Comparison of ENCODE assay signal across 8 cellular contexts in genomic region chr1:215082532-215083407, GRCh38. TPM values are rescaled to one million over a fixed set of nuclear protein-coding genes. Genes with fewer than 3 reads are reported as not detected.
DNase-seq lines count a peak whose midpoint lies in the region; ATAC-seq lines count a peak whose summit lies in the region.

TSS of gene KCNK2 (plus strand) at chr1:215082737. CDS start at chr1:215083386, 649 bp downstream.

- no peaks in the 10 kb centered on the region for H3K9me3 Mint-ChIP-seq in activated T-cell treated with anti-CD3 and anti-CD28 coated beads, Interleukin-2, amount 50 U/mL, for 4 hours
- no peaks in the 10 kb centered on the region for H3K9me3 Mint-ChIP-seq in activated naive CD8-positive, alpha-beta T cell treated with anti-CD3 and anti-CD28 coated beads for 36 hours

- no peak within 1 kb of the TSS for H3K27ac Mint-ChIP-seq in activated naive CD8-positive, alpha-beta T cell treated with anti-CD3 and anti-CD28 coated beads for 36 hours

- H3K4me3 Mint-ChIP-seq in activated T-cell treated with anti-CD3 and anti-CD28 coated beads, Interleukin-2, amount 50 U/mL, for 4 hours = no peak within 1 kb of the TSS
- H3K4me3 Mint-ChIP-seq in activated naive CD8-positive, alpha-beta T cell treated with anti-CD3 and anti-CD28 coated beads for 36 hours = peak within 1 kb of the TSS; percentile 61

- H3K27ac ChIP-seq in subcutaneous abdominal adipose tissue (ENCODE audit: low read depth, low read length) = no peak within 1 kb of the TSS

- peaks cover 12 to 27% (median 16%) of the 10 kb centered on the region in 5 donors for H3K27me3 ChIP-seq in subcutaneous abdominal adipose tissue (ENCODE audit: control insufficient read depth in 5 of 5, insufficient read depth in 4 of 5, low read length in 5 of 5)

- peaks cover 3% of the 10 kb centered on the region for H3K4me1 Mint-ChIP-seq in activated T-cell treated with anti-CD3 and anti-CD28 coated beads, Interleukin-2, amount 50 U/mL, for 4 hours (ENCODE audit: low read depth)
- H3K4me1 Mint-ChIP-seq in activated naive CD8-positive, alpha-beta T cell treated with anti-CD3 and anti-CD28 coated beads for 36 hours = peaks cover 9% of the 10 kb centered on the region

- H3K9me3 ChIP-seq in iPS-18c (ENCODE audit: control insufficient read depth, insufficient read depth, low read length) = no peaks in the 10 kb centered on the region
- H3K9me3 ChIP-seq in subcutaneous abdominal adipose tissue (ENCODE audit: control insufficient read depth in 5 of 5, low read length in 5 of 5) = no peaks in the 10 kb centered on the region

- no peak for DNase-seq in activated T-cell treated with anti-CD3 and anti-CD28 coated beads, Interleukin-2, amount 50 U/mL, for 4 hours
- DNase-seq in activated T-cell treated with anti-CD3 and anti-CD28 coated beads, Interleukin-2, amount 50 U/mL, for 48 hours = no peak
- peak; percentile 8 for DNase-seq in activated naive CD8-positive, alpha-beta T cell treated with anti-CD3 and anti-CD28 coated beads for 36 hours
- DNase-seq in effector CD8-positive, alpha-beta T cell (lab: John Stamatoyannopoulos, UW) = no peak

- H3K4me1 ChIP-seq in subcutaneous abdominal adipose tissue (ENCODE audit: control insufficient read depth in 5 of 5, insufficient read depth in 5 of 5, low read length in 5 of 5) = peaks cover 0 to 20% (median 15%) of the 10 kb centered on the region in 5 donors

- no peak within 1 kb of the TSS for H3K9ac ChIP-seq in subcutaneous abdominal adipose tissue (ENCODE audit: low read length in 5 of 5)

- ATAC-seq in activated T-cell treated with anti-CD3 and anti-CD28 coated beads, Interleukin-2, amount 50 U/mL, for 4 hours = peak; percentile 14 to 55
- no peak for ATAC-seq in HG02571 (IDR thresholded peaks at IDR 0.05; ENCODE audit: unreplicated experiment)
- ATAC-seq in GM18907 (IDR thresholded peaks at IDR 0.05; ENCODE audit: unreplicated experiment) = no peak

- peaks cover 41% of the 10 kb centered on the region for H3K27me3 Mint-ChIP-seq in activated T-cell treated with anti-CD3 and anti-CD28 coated beads, Interleukin-2, amount 50 U/mL, for 4 hours (ENCODE audit: low read depth)
- peaks cover 69% of the 10 kb centered on the region for H3K27me3 Mint-ChIP-seq in activated naive CD8-positive, alpha-beta T cell treated with anti-CD3 and anti-CD28 coated beads for 36 hours

- H3K4me3 ChIP-seq in iPS-18c (ENCODE audit: insufficient read depth, low read depth, low read length) (peak within 1 kb of the TSS; percentile 58), subcutaneous abdominal adipose tissue (ENCODE audit: low read depth in 1 of 5, low read length in 5 of 5) (peak within 1 kb of the TSS; percentile 56 to 78 (median 64))

- H3K36me3 ChIP-seq in subcutaneous abdominal adipose tissue (ENCODE audit: control insufficient read depth in 5 of 5, insufficient read depth in 5 of 5, low read length in 5 of 5) = no peaks in the 10 kb centered on the region

- H3K36me3 Mint-ChIP-seq in activated T-cell treated with anti-CD3 and anti-CD28 coated beads, Interleukin-2, amount 50 U/mL, for 4 hours (ENCODE audit: insufficient read depth) = no peaks in the 10 kb centered on the region
- no peaks in the 10 kb centered on the region for H3K36me3 Mint-ChIP-seq in activated naive CD8-positive, alpha-beta T cell treated with anti-CD3 and anti-CD28 coated beads for 36 hours

RNA-seq across cellular contexts. Expression of gene KCNK2, which starts in this region (rescaled TPM):
- total RNA-seq in activated T-cell treated with anti-CD3 and anti-CD28 coated beads, Interleukin-2, amount 50 U/mL, for 4 hours = not detected
- not detected for total RNA-seq in activated naive CD8-positive, alpha-beta T cell treated with anti-CD3 and anti-CD28 coated beads for 36 hours

Comparison
In these comparisons a context has a peak if more than half of its experiments do, and no peak if none do; other contexts are left out.
1. Peak in ATAC-seq in activated T-cell treated with anti-CD3 and anti-CD28 coated beads, Interleukin-2, amount 50 U/mL, for 4 hours; RNA of the gene not detected or under 1 TPM.
2. Peak in DNase-seq in activated naive CD8-positive, alpha-beta T cell treated with anti-CD3 and anti-CD28 coated beads for 36 hours; RNA of the gene not detected or under 1 TPM.